19 cellular contexts compared by ENCODE assay signal in the genomic region with DNA sequence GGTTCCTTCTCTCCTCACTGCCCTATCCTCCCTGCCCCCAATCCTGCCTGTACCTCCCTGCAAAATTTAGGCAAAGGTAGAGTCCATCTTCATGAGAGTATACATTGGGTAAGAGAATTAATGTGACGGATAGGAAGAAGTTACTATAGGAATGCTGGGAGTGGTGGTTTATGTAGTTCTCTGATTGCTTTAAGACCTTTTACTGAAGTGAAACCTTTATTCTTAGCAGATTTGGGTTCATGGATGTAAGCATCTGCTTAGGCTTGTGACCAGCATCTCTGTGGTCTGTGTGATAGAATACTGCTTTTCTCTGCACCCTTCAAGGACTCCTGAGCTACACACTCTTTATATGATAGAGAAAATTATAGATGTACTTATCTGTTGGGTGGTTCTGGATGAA.
"Had no signal": no experiment of that assay in that cellular context is flagged by ENCODE, and none has a peak within 500 bp of the region (broad histone marks: within the 10 kb centered on the region; RNA-seq: fewer than 3 reads in every experiment).

No MANE protein-coding gene starts in this region.

- H3K9me3 Mint-ChIP-seq: activated naive CD8-positive, alpha-beta T cell treated with anti-CD3 and anti-CD28 coated beads for 36 hours; effector memory CD8-positive, alpha-beta T cell; immature natural killer cell had no signal

- H3K4me3 ChIP-seq: esophagus squamous epithelium, heart right ventricle, mucosa of descending colon had no signal

- H3K27me3 ChIP-seq: esophagus squamous epithelium, heart right ventricle had no signal

- H3K4me3 Mint-ChIP-seq: activated naive CD8-positive, alpha-beta T cell treated with anti-CD3 and anti-CD28 coated beads for 36 hours; effector memory CD8-positive, alpha-beta T cell; immature natural killer cell; memory B cell; naive B cell; neural crest cell had no signal

- H3K27ac Mint-ChIP-seq: activated naive CD8-positive, alpha-beta T cell treated with anti-CD3 and anti-CD28 coated beads for 36 hours; effector memory CD8-positive, alpha-beta T cell; memory B cell; progenitor cell of endocrine pancreas had no signal

- H3K9me3 ChIP-seq: esophagus squamous epithelium, mucosa of descending colon had no signal

- DNase-seq: activated CD4-positive, alpha-beta T cell treated with anti-CD3 and anti-CD28 coated beads, Interleukin-2, amount 50 U/mL, for 1 hour; activated CD8-positive, alpha-beta memory T cell treated with anti-CD3 and anti-CD28 coated beads for 24 hours; activated gamma-delta T cell treated with Interleukin-2 at 50 U/mL for 16 hours; activated naive CD8-positive, alpha-beta T cell treated with anti-CD3 and anti-CD28 coated beads for 36 hours; amniotic stem cell; effector memory CD8-positive, alpha-beta T cell; esophagus squamous epithelium; heart right ventricle; immature natural killer cell; left ventricle myocardium superior; mucosa of descending colon; naive B cell; stimulated activated CD4-positive, alpha-beta T cell treated with anti-CD3 and anti-CD28 coated beads, Interleukin-2, amount 100 ng/mL, for 24 hours; stimulated activated naive CD8-positive, alpha-beta T cell treated with anti-CD3 and anti-CD28 coated beads, Interleukin-15, Interleukin-2, amounts not matched to agents 100 U/mL and 50 U/mL, for 24 hours; T1000; trophoblast cell had no signal

- H3K4me1 Mint-ChIP-seq: memory B cell had no signal

- H3K27me3 Mint-ChIP-seq: activated naive CD8-positive, alpha-beta T cell treated with anti-CD3 and anti-CD28 coated beads for 36 hours; effector memory CD8-positive, alpha-beta T cell; progenitor cell of endocrine pancreas had no signal

- ATAC-seq: effector memory CD8-positive, alpha-beta T cell; left ventricle myocardium superior; mucosa of descending colon; stimulated activated naive CD8-positive, alpha-beta T cell treated with anti-CD3 and anti-CD28 coated beads, Interleukin-15, Interleukin-2, amounts not matched to agents 100 U/mL and 50 U/mL, for 24 hours had no signal

- H3K36me3 Mint-ChIP-seq: immature natural killer cell, memory B cell had no signal

- H3K27ac ChIP-seq: esophagus squamous epithelium, heart right ventricle had no signal

- H3K36me3 ChIP-seq: esophagus squamous epithelium, heart right ventricle had no signal
